In genomic region chr18:8952174-8952573, GRCh38 we compare ENCODE assay signal across 16 cellular contexts.
"Had no signal": no experiment of that assay in that cellular context is flagged by ENCODE, and none has a peak within 500 bp of the region (broad histone marks: within the 10 kb centered on the region; RNA-seq: fewer than 3 reads in every experiment).

No MANE protein-coding gene starts in this region.

- H3K27ac ChIP-seq: epithelial cell of prostate, ovary, transverse colon had no signal

- H3K36me3 ChIP-seq: ovary, transverse colon had no signal

- H3K27me3 ChIP-seq: ovary, transverse colon had no signal

- DNase-seq: activated CD4-positive, CD25-positive, alpha-beta regulatory T cell; activated CD8-positive, alpha-beta memory T cell treated with anti-CD3 and anti-CD28 coated beads for 24 hours; activated naive CD4-positive, alpha-beta T cell treated with anti-CD3 and anti-CD28 coated beads, Interleukin-2, amount 10 ng/mL, durations not matched to agents 7 days and 5 days; amniotic stem cell; effector memory CD8-positive, alpha-beta T cell; left cardiac atrium; nephron progenitor cell; ovary; stimulated activated CD4-positive, alpha-beta T cell treated with anti-CD3 and anti-CD28 coated beads, Interleukin-15, amount 100 ng/mL, for 24 hours; stimulated activated CD4-positive, alpha-beta T cell treated with anti-CD3 and anti-CD28 coated beads, Interleukin-4, amount 100 ng/mL, for 24 hours; transverse colon had no signal

- H3K36me3 Mint-ChIP-seq: activated naive CD4-positive, alpha-beta T cell treated with anti-CD3 and anti-CD28 coated beads, Interleukin-2, amount 10 ng/mL, durations not matched to agents 7 days and 5 days; brain had no signal

- H3K4me1 ChIP-seq: transverse colon had no signal

- ATAC-seq: effector memory CD8-positive, alpha-beta T cell; left cardiac atrium had no signal

- H3K27ac Mint-ChIP-seq: activated naive CD4-positive, alpha-beta T cell treated with anti-CD3 and anti-CD28 coated beads, Interleukin-2, amount 10 ng/mL, durations not matched to agents 7 days and 5 days; effector memory CD8-positive, alpha-beta T cell; nephron progenitor cell; T-helper 1 cell treated with Interleukin-12 subunit alpha and Interleukin-12 subunit beta and Interleukin-4 antibody, amounts not matched to agents 30 μg/mL and 1 μg/mL, for 36 hours had no signal

- H3K4me3 Mint-ChIP-seq: activated CD4-positive, alpha-beta T cell treated with anti-CD3 and anti-CD28 coated beads, Interleukin-2, amount 10 ng/mL, durations not matched to agents 7 days and 5 days; activated naive CD4-positive, alpha-beta T cell treated with anti-CD3 and anti-CD28 coated beads, Interleukin-2, amount 10 ng/mL, durations not matched to agents 7 days and 5 days; central memory CD8-positive, alpha-beta T cell; effector memory CD8-positive, alpha-beta T cell; nephron progenitor cell; T-helper 1 cell treated with Interleukin-12 subunit alpha and Interleukin-12 subunit beta and Interleukin-4 antibody, amounts not matched to agents 30 μg/mL and 1 μg/mL, for 36 hours had no signal

- H3K9me3 Mint-ChIP-seq: activated naive CD4-positive, alpha-beta T cell treated with anti-CD3 and anti-CD28 coated beads, Interleukin-2, amount 10 ng/mL, durations not matched to agents 7 days and 5 days; central memory CD8-positive, alpha-beta T cell; effector memory CD8-positive, alpha-beta T cell; T-helper 1 cell treated with Interleukin-12 subunit alpha and Interleukin-12 subunit beta and Interleukin-4 antibody, amounts not matched to agents 30 μg/mL and 1 μg/mL, for 36 hours had no signal

- H3K9me3 ChIP-seq: ovary, transverse colon had no signal

- H3K4me3 ChIP-seq: ovary, transverse colon had no signal
